In the genomic region with DNA sequence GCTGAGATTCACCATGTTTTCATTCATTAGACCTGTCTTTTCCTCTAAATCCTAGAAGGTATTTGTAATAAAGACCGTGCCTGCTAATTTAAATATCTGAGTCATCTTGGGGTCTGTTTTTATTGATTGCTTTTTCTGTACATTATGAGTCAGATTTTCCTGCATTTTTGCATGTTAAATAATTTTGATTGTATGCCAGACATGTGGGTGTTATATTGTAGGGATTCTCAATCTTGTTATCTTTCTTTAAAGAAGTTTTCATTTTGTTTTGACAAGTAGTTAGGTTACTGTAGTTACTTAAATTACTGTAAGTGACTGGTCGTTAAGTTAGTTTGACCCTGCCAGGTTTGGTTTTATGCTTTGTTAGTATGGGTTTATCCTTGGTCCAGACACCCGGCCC, we compare ENCODE assay signal across 14 cellular contexts. TPM values are rescaled to one million over a fixed set of nuclear protein-coding genes. Genes with fewer than 3 reads are reported as not detected.
A peak's percentile ranks its signal among the peaks of the same experiment; 100 is the strongest.
DNase-seq lines count a peak whose midpoint lies in the region; ATAC-seq, FAIRE-seq and TF ChIP-seq lines count a peak whose summit lies in the region.
"Had no signal": no experiment of that assay in that cellular context is flagged by ENCODE, and none has a peak within 500 bp of the region (broad histone marks: within the 10 kb centered on the region; RNA-seq: fewer than 3 reads in every experiment).

No MANE protein-coding gene starts in this region.

- H3K4ac ChIP-seq in mesenchymal stem cell (ENCODE audit: low read depth in 1 of 2, low read length in 2 of 2), result no peak overlapping the region

- peak overlapping the region; percentile 49 for H3K9ac ChIP-seq in mesenchymal stem cell (ENCODE audit: low read length)

- ATAC-seq in HG03432 (IDR thresholded peaks at IDR 0.05; ENCODE audit: unreplicated experiment), result no peak
- no peak for ATAC-seq in GM18858 (IDR thresholded peaks at IDR 0.05; ENCODE audit: unreplicated experiment)
- ATAC-seq: heart left ventricle; stimulated activated naive CD8-positive, alpha-beta T cell treated with anti-CD3 and anti-CD28 coated beads, Interleukin-15, Interleukin-2, amounts not matched to agents 100 U/mL and 50 U/mL, for 24 hours had no signal

- H2BK5ac ChIP-seq in mesenchymal stem cell (ENCODE audit: low read depth, low read length, poor library complexity, severe bottlenecking), result no peak overlapping the region

- H4K91ac ChIP-seq in mesenchymal stem cell (ENCODE audit: low read length), result no peak overlapping the region

- H3K4me2 ChIP-seq in mesenchymal stem cell (ENCODE audit: low read length, poor library complexity, severe bottlenecking), result no peak overlapping the region

- H2BK120ac ChIP-seq in mesenchymal stem cell (ENCODE audit: low read depth, low read length), result no peak overlapping the region

- no peak overlapping the region for H2AK5ac ChIP-seq in mesenchymal stem cell (ENCODE audit: low read length, severe bottlenecking)

- peaks cover 15% of the 10 kb centered on the region for H3K79me1 ChIP-seq in mesenchymal stem cell (replicated peaks; ENCODE audit: low read length, poor library complexity, severe bottlenecking)

- peaks cover 4% of the 10 kb centered on the region for H3K4me1 ChIP-seq in mesenchymal stem cell (ENCODE audit: control insufficient read depth, insufficient read depth, low read depth, low read length)

- no peaks in the 10 kb centered on the region for H3K9me3 ChIP-seq in mesenchymal stem cell (ENCODE audit: control insufficient read depth, low read length)

- H3K27ac ChIP-seq in mesenchymal stem cell (ENCODE audit: low read length, poor library complexity, severe bottlenecking), result no peak overlapping the region
- H3K27ac ChIP-seq: heart left ventricle had no signal

- H2BK12ac ChIP-seq in mesenchymal stem cell (ENCODE audit: low read length in 2 of 2), result no peak overlapping the region

- no peak for FAIRE-seq in bronchial epithelial cell (lab: Jason Lieb, UNC)
- FAIRE-seq: H54 had no signal

- H4K8ac ChIP-seq in mesenchymal stem cell (ENCODE audit: low read length), result no peak overlapping the region

- no peak overlapping the region for H3K18ac ChIP-seq in mesenchymal stem cell (ENCODE audit: low read depth in 1 of 2, low read length in 2 of 2)

- no peak overlapping the region for H3K14ac ChIP-seq in mesenchymal stem cell (ENCODE audit: low read length in 2 of 2)

- peak; percentile 82 for DNase-seq in EH (ENCODE audit: low read depth)
- peak; percentile 83 for DNase-seq in M059J (ENCODE audit: low read depth)
- DNase-seq in bronchial epithelial cell (ENCODE audit: low read depth), result peak; percentile 84
- DNase-seq in mesenchymal stem cell, result peak; percentile 46
- DNase-seq in NCI-H69 (lab: John Stamatoyannopoulos, UW), result no peak
- DNase-seq: activated CD8-positive, alpha-beta memory T cell treated with anti-CD3 and anti-CD28 coated beads, Interleukin-2, amount 50 U/mL, for 4 hours; CD4-positive, alpha-beta T cell; GDM1; heart left ventricle; MM.1S; stimulated activated naive CD8-positive, alpha-beta T cell treated with anti-CD3 and anti-CD28 coated beads, Interleukin-15, Interleukin-2, amounts not matched to agents 100 U/mL and 50 U/mL, for 24 hours had no signal

- no peak for TF ChIP-seq CTCF in bronchial epithelial cell (IDR thresholded peaks at IDR 0.05; ENCODE audit: insufficient read depth, low read length, severe bottlenecking)

- no peak overlapping the region for H2AFZ ChIP-seq in mesenchymal stem cell (ENCODE audit: low read depth, low read length)

- no peak overlapping the region for H3K4me3 ChIP-seq in bronchial epithelial cell (ENCODE audit: low read depth, low read length)
- H3K4me3 ChIP-seq in mesenchymal stem cell (ENCODE audit: insufficient read depth in 1 of 2, low read depth in 1 of 2, low read length in 2 of 2), result no peak overlapping the region
- H3K4me3 ChIP-seq: heart left ventricle had no signal

- no peak overlapping the region for H2BK15ac ChIP-seq in mesenchymal stem cell (ENCODE audit: low read depth, poor library complexity, severe bottlenecking)

- H3K36me3 ChIP-seq in bronchial epithelial cell (ENCODE audit: control insufficient read depth, insufficient read depth, low read length) (no peaks in the 10 kb centered on the region), mesenchymal stem cell (ENCODE audit: control insufficient read depth in 1 of 2, insufficient read depth in 2 of 2, low read depth in 1 of 2, low read length in 2 of 2) (no peaks in the 10 kb centered on the region)
- H3K36me3 ChIP-seq: heart left ventricle had no signal

- no peaks in the 10 kb centered on the region for H3K27me3 ChIP-seq in bronchial epithelial cell (ENCODE audit: control insufficient read depth, insufficient read depth, low read length)
- no peaks in the 10 kb centered on the region for H3K27me3 ChIP-seq in mesenchymal stem cell (ENCODE audit: control insufficient read depth in 1 of 2, insufficient read depth in 1 of 2, low read length in 2 of 2)
- H3K27me3 ChIP-seq: heart left ventricle had no signal

- H3K23ac ChIP-seq in mesenchymal stem cell (ENCODE audit: low read length in 2 of 2), result no peak overlapping the region

- WGBS in mesenchymal stem cell, result 67% methylated on average over 3 of the region's 3 CpGs

RNA-seq across cellular contexts. Expression of a gene that starts 35.1 kb away (rescaled TPM):
- total RNA-seq in M059J (2014; rRNA removed; shearing (Covaris generic)), result 27.4 and 44.1 TPM in 2 replicates
- total RNA-seq in bronchial epithelial cell, result 20.0 and 38.7 TPM in 2 replicates
- polyA plus RNA-seq in mesenchymal stem cell (2013, experiment 1 of 2), result 6.9 TPM
- polyA plus RNA-seq in mesenchymal stem cell (2013, experiment 2 of 2), result 6.9 TPM
